In the genomic region with DNA sequence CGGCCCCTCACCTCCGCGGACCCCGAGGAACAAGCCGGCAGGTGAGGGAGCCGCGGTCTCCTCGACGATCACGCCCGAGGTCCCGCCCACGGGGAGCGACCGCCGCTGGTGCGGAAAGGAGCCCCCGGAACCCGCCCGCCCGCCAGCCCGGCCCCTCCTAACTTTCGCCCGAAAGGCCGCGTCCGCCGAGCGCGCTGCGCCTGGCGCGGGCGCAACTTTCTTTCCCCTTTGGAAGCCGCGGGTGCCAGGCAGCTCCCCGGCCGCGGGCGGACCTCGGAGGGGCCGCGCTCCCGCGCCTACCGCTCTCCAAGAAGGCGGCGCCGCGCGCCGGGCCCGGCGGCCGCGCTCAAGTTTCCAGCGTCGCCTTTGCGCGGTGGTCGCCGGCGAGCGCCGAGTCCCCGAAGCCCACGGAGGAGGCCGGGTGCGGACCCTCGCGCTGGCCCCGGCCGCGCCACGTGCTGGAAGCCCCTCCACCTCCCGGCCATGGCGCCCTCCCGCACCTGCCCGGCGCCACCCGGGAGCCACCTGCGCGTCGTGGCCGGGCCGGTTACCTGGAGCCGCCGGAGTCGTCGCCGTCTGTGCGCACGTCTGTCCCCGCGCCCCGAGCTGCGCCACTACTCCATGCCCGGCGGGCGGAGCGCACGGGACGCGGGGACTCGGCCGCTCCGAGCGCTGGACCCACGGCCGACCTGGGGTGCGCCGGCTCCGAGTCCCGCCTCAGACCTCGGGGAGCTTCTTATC, we compare ENCODE assay signal across 8 cellular contexts. TPM values are rescaled to one million over a fixed set of nuclear protein-coding genes. Genes with fewer than 3 reads are reported as not detected.
DNase-seq lines count a peak whose midpoint lies in the region; ATAC-seq and TF ChIP-seq lines count a peak whose summit lies in the region.

TSS of gene ALKAL2 (minus strand) at position 90 of the 741 bp plus-strand sequence. CDS start 256 bp downstream, outside the sequence.

- peak in 1 of 3 donors; percentile 17 for DNase-seq in CD4-positive, CD25-positive, alpha-beta regulatory T cell
- DNase-seq in endodermal cell (peak; percentile 77), glomerular visceral epithelial cell (ENCODE audit: extremely low spot score) (no peak), midbrain (lab: John Stamatoyannopoulos, UW) (no peak), DMS79 treated with DMSO at 0.1 percent for 48 hours (lab: John Stamatoyannopoulos, UW) (no peak)
- no peak for DNase-seq in natural killer cell treated with Interleukin-12 subunit alpha and Interleukin-12 subunit beta and Interleukin-15 and Interleukin-18, amount 100 ng/mL, for 72 hours (ENCODE audit: low spot score)

- H3K27ac ChIP-seq in CD4-positive, CD25-positive, alpha-beta regulatory T cell (ENCODE audit: insufficient read depth, low read length, poor library complexity, severe bottlenecking), result no peak within 1 kb of the TSS
- no peak within 1 kb of the TSS for H3K27ac ChIP-seq in endodermal cell (ENCODE audit: low read depth, low read length)

- peak within 1 kb of the TSS; percentile 11 for H3K9ac ChIP-seq in endodermal cell (ENCODE audit: extremely low read depth, low read length, poor library complexity, severe bottlenecking)

- no peak for ATAC-seq in CD4-positive, CD25-positive, alpha-beta regulatory T cell (ENCODE audit: low read depth in 2 of 2)
- peak in 1 of 2 donors; percentile 31 for ATAC-seq in natural killer cell treated with Interleukin-12 subunit alpha and Interleukin-12 subunit beta and Interleukin-15 and Interleukin-18, amount 100 ng/mL, for 72 hours
- no peak for ATAC-seq in HG02623 (IDR thresholded peaks at IDR 0.05; ENCODE audit: unreplicated experiment)

- peaks cover 10% of the 10 kb centered on the region for H3K36me3 Mint-ChIP-seq in CD4-positive, CD25-positive, alpha-beta regulatory T cell
- no peaks in the 10 kb centered on the region for H3K36me3 Mint-ChIP-seq in endodermal cell (ENCODE audit: low read depth)
- H3K36me3 Mint-ChIP-seq in natural killer cell treated with Interleukin-12 subunit alpha and Interleukin-12 subunit beta and Interleukin-15 and Interleukin-18, amount 100 ng/mL, for 72 hours, result no peaks in the 10 kb centered on the region

- H3K36me3 ChIP-seq in CD4-positive, CD25-positive, alpha-beta regulatory T cell (ENCODE audit: control insufficient read depth, insufficient read depth, low read length), result no peaks in the 10 kb centered on the region
- H3K36me3 ChIP-seq in endodermal cell (ENCODE audit: control insufficient read depth, insufficient read depth, low read length), result no peaks in the 10 kb centered on the region

- peaks cover 22% of the 10 kb centered on the region for H3K4me1 ChIP-seq in CD4-positive, CD25-positive, alpha-beta regulatory T cell (ENCODE audit: control insufficient read depth, insufficient read depth, low read length, poor library complexity, severe bottlenecking)
- H3K4me1 ChIP-seq in endodermal cell (ENCODE audit: control insufficient read depth, insufficient read depth, low read length), result peaks cover 16% of the 10 kb centered on the region

- TF ChIP-seq CTCF in endodermal cell (conservative IDR thresholded peaks at IDR 0.05), result no peak

- TF ChIP-seq RAD21 in Ishikawa (IDR thresholded peaks at IDR 0.05; ENCODE audit: low read depth), result no peak

- H3K4me3 Mint-ChIP-seq in CD4-positive, CD25-positive, alpha-beta regulatory T cell, result peak within 1 kb of the TSS in 3 of 4 donors; percentile 13 to 65 (median 50)
- H3K4me3 Mint-ChIP-seq in endodermal cell, result peak within 1 kb of the TSS; percentile 49
- H3K4me3 Mint-ChIP-seq in natural killer cell treated with Interleukin-12 subunit alpha and Interleukin-12 subunit beta and Interleukin-15 and Interleukin-18, amount 100 ng/mL, for 72 hours, result peak within 1 kb of the TSS; percentile 48

- peaks cover 0 to 1% (median 0%) of the 10 kb centered on the region in 7 donors for H3K9me3 Mint-ChIP-seq in CD4-positive, CD25-positive, alpha-beta regulatory T cell
- no peaks in the 10 kb centered on the region for H3K9me3 Mint-ChIP-seq in endodermal cell
- no peaks in the 10 kb centered on the region for H3K9me3 Mint-ChIP-seq in natural killer cell treated with Interleukin-12 subunit alpha and Interleukin-12 subunit beta and Interleukin-15 and Interleukin-18, amount 100 ng/mL, for 72 hours

- H3K27ac Mint-ChIP-seq in CD4-positive, CD25-positive, alpha-beta regulatory T cell, result no peak within 1 kb of the TSS
- no peak within 1 kb of the TSS for H3K27ac Mint-ChIP-seq in endodermal cell
- H3K27ac Mint-ChIP-seq in natural killer cell treated with Interleukin-12 subunit alpha and Interleukin-12 subunit beta and Interleukin-15 and Interleukin-18, amount 100 ng/mL, for 72 hours, result no peak within 1 kb of the TSS

- H3K9me3 ChIP-seq in CD4-positive, CD25-positive, alpha-beta regulatory T cell (ENCODE audit: control insufficient read depth in 2 of 2, low read length in 2 of 2), result no peaks in the 10 kb centered on the region
- no peaks in the 10 kb centered on the region for H3K9me3 ChIP-seq in endodermal cell (ENCODE audit: control insufficient read depth, low read length)

- no peak for TF ChIP-seq EP300 in Ishikawa (IDR thresholded peaks at IDR 0.05; ENCODE audit: borderline replicate concordance)

- peaks cover 0 to 12% (median 1%) of the 10 kb centered on the region in 4 donors for H3K4me1 Mint-ChIP-seq in CD4-positive, CD25-positive, alpha-beta regulatory T cell
- H3K4me1 Mint-ChIP-seq in endodermal cell, result peaks cover 40% of the 10 kb centered on the region
- H3K4me1 Mint-ChIP-seq in natural killer cell treated with Interleukin-12 subunit alpha and Interleukin-12 subunit beta and Interleukin-15 and Interleukin-18, amount 100 ng/mL, for 72 hours (ENCODE audit: low read depth in 2 of 2), result peaks cover 0 to 10% of the 10 kb centered on the region in 2 donors

- H3K4me3 ChIP-seq in CD4-positive, CD25-positive, alpha-beta regulatory T cell (ENCODE audit: low read depth, low read length), result no peak within 1 kb of the TSS
- peak within 1 kb of the TSS; percentile 55 for H3K4me3 ChIP-seq in endodermal cell (ENCODE audit: low read length)

- WGBS in endodermal cell (ENCODE audit: insufficient coverage in 1 of 2, insufficient read length in 1 of 2), 2 experiments, result 1% methylated on average over 58 to 115 of the region's 115 CpGs

- peaks cover 24% of the 10 kb centered on the region for H3K27me3 ChIP-seq in CD4-positive, CD25-positive, alpha-beta regulatory T cell (ENCODE audit: control insufficient read depth, insufficient read depth, low read length)
- H3K27me3 ChIP-seq in endodermal cell (ENCODE audit: control insufficient read depth, insufficient read depth, low read length, poor library complexity, severe bottlenecking), result peaks cover 63% of the 10 kb centered on the region

- H3K27me3 Mint-ChIP-seq in CD4-positive, CD25-positive, alpha-beta regulatory T cell, result peaks cover 52% of the 10 kb centered on the region
- peaks cover 61% of the 10 kb centered on the region for H3K27me3 Mint-ChIP-seq in endodermal cell (ENCODE audit: insufficient read depth)
- H3K27me3 Mint-ChIP-seq in natural killer cell treated with Interleukin-12 subunit alpha and Interleukin-12 subunit beta and Interleukin-15 and Interleukin-18, amount 100 ng/mL, for 72 hours, result peaks cover 6 to 8% of the 10 kb centered on the region in 2 donors

TF ChIP-seq in Ishikawa, 13 proteins besides CTCF, POLR2A, EP300 and RAD21:
- TF ChIP-seq ZBTB7A (IDR thresholded peaks at IDR 0.05; ENCODE audit: low read depth) (0 out of 2 replicates have a peak, but pooled peaks have one; percentile 9), MAX (IDR thresholded peaks at IDR 0.05) (0 out of 2 replicates have a peak, but pooled peaks have one; percentile 36), TAF1 (IDR thresholded peaks at IDR 0.05; ENCODE audit: low read depth) (no peak)

RNA-seq across cellular contexts. Expression of gene ALKAL2, which starts in this region (rescaled TPM):
- not detected for total RNA-seq in CD4-positive, CD25-positive, alpha-beta regulatory T cell
- polyA plus RNA-seq in CD4-positive, CD25-positive, alpha-beta regulatory T cell, result under 1 TPM in 1 of 4 donors, not detected in 3; 0.80 TPM
- under 1 TPM; 0.44 to 0.53 TPM for total RNA-seq in endodermal cell
- 4.5 TPM for polyA plus RNA-seq in endodermal cell (2013, experiment 1 of 2)
- 5.1 TPM for polyA plus RNA-seq in endodermal cell (2013, experiment 2 of 2)
- 1 to 10 TPM; 1.1 to 1.4 TPM for total RNA-seq in natural killer cell treated with Interleukin-12 subunit alpha and Interleukin-12 subunit beta and Interleukin-15 and Interleukin-18, amount 100 ng/mL, for 72 hours
